ENCODE assay signal across 37 cellular contexts in genomic region chr3:34832865-34833508, GRCh38.
"Had no signal": no experiment of that assay in that cellular context is flagged by ENCODE, and none has a peak within 500 bp of the region (broad histone marks: within the 10 kb centered on the region; RNA-seq: fewer than 3 reads in every experiment).

No MANE protein-coding gene starts in this region.

- DNase-seq: activated CD4-positive, alpha-beta memory T cell treated with anti-CD3 and anti-CD28 coated beads, Interleukin-2, amount 10 ng/mL, durations not matched to agents 7 days and 5 days; activated CD4-positive, alpha-beta T cell treated with anti-CD3 and anti-CD28 coated beads for 1 hour; activated CD4-positive, alpha-beta T cell treated with anti-CD3 and anti-CD28 coated beads for 36 hours; activated CD4-positive, alpha-beta T cell treated with anti-CD3 and anti-CD28 coated beads for 48 hours; activated CD4-positive, alpha-beta T cell treated with anti-CD3 and anti-CD28 coated beads, Interleukin-2, amount 10 ng/mL, durations not matched to agents 7 days and 5 days; activated CD4-positive, alpha-beta T cell treated with anti-CD3 and anti-CD28 coated beads, Interleukin-2, amount 50 U/mL, for 48 hours; activated CD4-positive, CD25-positive, alpha-beta regulatory T cell; activated CD8-positive, alpha-beta memory T cell treated with anti-CD3 and anti-CD28 coated beads for 24 hours; activated CD8-positive, alpha-beta memory T cell treated with anti-CD3 and anti-CD28 coated beads, Interleukin-2, amount 10 ng/mL, durations not matched to agents 7 days and 5 days; activated CD8-positive, alpha-beta memory T cell treated with anti-CD3 and anti-CD28 coated beads, Interleukin-2, amount 50 U/mL, for 48 hours; activated CD8-positive, alpha-beta T cell treated with anti-CD3 and anti-CD28 coated beads, Interleukin-2, amount 10 ng/mL, durations not matched to agents 7 days and 5 days; activated effector memory CD4-positive, alpha-beta T cell treated with Interleukin-2 at 50 U/mL for 16 hours; activated gamma-delta T cell; activated naive CD4-positive, alpha-beta T cell treated with anti-CD3 and anti-CD28 coated beads, Interleukin-2, amount 10 ng/mL, durations not matched to agents 7 days and 5 days; activated naive CD4-positive, alpha-beta T cell treated with Interleukin-2 at 50 U/mL for 16 hours; activated T-cell treated with anti-CD3 and anti-CD28 coated beads, Interleukin-2, amount 50 U/mL, for 24 hours; activated T-cell treated with anti-CD3 and anti-CD28 coated beads, Interleukin-2, amount 50 U/mL, for 48 hours; adrenal gland; amniotic stem cell; aorta; body of pancreas; brain microvascular endothelial cell; central memory CD4-positive, alpha-beta T cell; cerebellar nuclear complex; T-helper 1 cell; T-helper 2 cell; T-helper 9 cell had no signal

- H3K4me3 ChIP-seq: adrenal gland, body of pancreas, breast epithelium had no signal

- H3K4me1 Mint-ChIP-seq: activated CD4-positive, alpha-beta memory T cell treated with anti-CD3 and anti-CD28 coated beads, Interleukin-2, amount 10 ng/mL, durations not matched to agents 7 days and 5 days; activated CD4-positive, alpha-beta T cell treated with anti-CD3 and anti-CD28 coated beads for 36 hours; activated CD4-positive, alpha-beta T cell treated with anti-CD3 and anti-CD28 coated beads, Interleukin-2, amount 10 ng/mL, durations not matched to agents 7 days and 5 days; activated CD8-positive, alpha-beta memory T cell treated with anti-CD3 and anti-CD28 coated beads, Interleukin-2, amount 10 ng/mL, durations not matched to agents 7 days and 5 days; activated naive CD4-positive, alpha-beta T cell treated with anti-CD3 and anti-CD28 coated beads, Interleukin-2, amount 10 ng/mL, durations not matched to agents 7 days and 5 days; activated naive CD4-positive, alpha-beta T cell treated with anti-CD3 and anti-CD28 coated beads, Interleukin-2, amount 50 U/mL, for 24 hours had no signal

- H3K36me3 Mint-ChIP-seq: activated CD8-positive, alpha-beta memory T cell treated with anti-CD3 and anti-CD28 coated beads, Interleukin-2, amount 10 ng/mL, durations not matched to agents 7 days and 5 days; activated naive CD4-positive, alpha-beta T cell treated with anti-CD3 and anti-CD28 coated beads, Interleukin-2, amount 10 ng/mL, durations not matched to agents 7 days and 5 days; activated naive CD4-positive, alpha-beta T cell treated with anti-CD3 and anti-CD28 coated beads, Interleukin-2, amount 50 U/mL, for 24 hours; activated naive CD8-positive, alpha-beta T cell had no signal

- H3K27me3 ChIP-seq: adrenal gland, body of pancreas, brain microvascular endothelial cell, breast epithelium had no signal

- H3K27ac Mint-ChIP-seq: activated CD4-positive, alpha-beta memory T cell treated with anti-CD3 and anti-CD28 coated beads, Interleukin-2, amount 10 ng/mL, durations not matched to agents 7 days and 5 days; activated CD4-positive, alpha-beta T cell treated with anti-CD3 and anti-CD28 coated beads for 36 hours; activated CD4-positive, alpha-beta T cell treated with anti-CD3 and anti-CD28 coated beads, Interleukin-2, amount 10 ng/mL, durations not matched to agents 7 days and 5 days; activated CD8-positive, alpha-beta memory T cell treated with anti-CD3 and anti-CD28 coated beads, Interleukin-2, amount 10 ng/mL, durations not matched to agents 7 days and 5 days; activated CD8-positive, alpha-beta T cell treated with anti-CD3 and anti-CD28 coated beads, Interleukin-2, amount 10 ng/mL, durations not matched to agents 7 days and 5 days; activated naive CD4-positive, alpha-beta T cell treated with anti-CD3 and anti-CD28 coated beads, Interleukin-2, amount 10 ng/mL, durations not matched to agents 7 days and 5 days; activated naive CD4-positive, alpha-beta T cell treated with anti-CD3 and anti-CD28 coated beads, Interleukin-2, amount 50 U/mL, for 24 hours; activated naive CD8-positive, alpha-beta T cell; activated T-cell treated with anti-CD3 and anti-CD28 coated beads, Interleukin-2, amount 50 U/mL, for 24 hours; activated T-helper 2 cell treated with anti-CD3 and anti-CD28 coated beads, Interferon-gamma antibody, Interleukin-2, Interleukin-4, amounts not matched to agents 10 μg/mL and 5 μg/mL and 100 μg/mL, durations not matched to agents 14 hours and 24 hours and 36 hours; T-helper 1 cell treated with Interleukin-12 subunit alpha and Interleukin-12 subunit beta and Interleukin-4 antibody, amounts not matched to agents 30 μg/mL and 1 μg/mL, for 36 hours; T-helper 2 cell treated with Interferon-gamma antibody and Interleukin-4, amounts not matched to agents 5 μg/mL and 100 μg/mL, for 36 hours had no signal

- H3K27me3 Mint-ChIP-seq: activated CD4-positive, alpha-beta memory T cell treated with anti-CD3 and anti-CD28 coated beads, Interleukin-2, amount 10 ng/mL, durations not matched to agents 7 days and 5 days; activated CD4-positive, alpha-beta T cell treated with anti-CD3 and anti-CD28 coated beads for 36 hours; activated CD4-positive, alpha-beta T cell treated with anti-CD3 and anti-CD28 coated beads, Interleukin-2, amount 10 ng/mL, durations not matched to agents 7 days and 5 days; activated CD8-positive, alpha-beta memory T cell treated with anti-CD3 and anti-CD28 coated beads, Interleukin-2, amount 10 ng/mL, durations not matched to agents 7 days and 5 days; activated naive CD4-positive, alpha-beta T cell treated with anti-CD3 and anti-CD28 coated beads, Interleukin-2, amount 10 ng/mL, durations not matched to agents 7 days and 5 days; activated naive CD4-positive, alpha-beta T cell treated with anti-CD3 and anti-CD28 coated beads, Interleukin-2, amount 50 U/mL, for 24 hours; activated naive CD8-positive, alpha-beta T cell; activated T-cell treated with anti-CD3 and anti-CD28 coated beads, Interleukin-2, amount 50 U/mL, for 24 hours had no signal

- H3K9me3 Mint-ChIP-seq: activated CD4-positive, alpha-beta T cell treated with anti-CD3 and anti-CD28 coated beads, Interleukin-2, amount 10 ng/mL, durations not matched to agents 7 days and 5 days; activated T-cell treated with anti-CD3 and anti-CD28 coated beads, Interleukin-2, amount 50 U/mL, for 24 hours; T-helper 1 cell treated with Interleukin-12 subunit alpha and Interleukin-12 subunit beta and Interleukin-4 antibody, amounts not matched to agents 30 μg/mL and 1 μg/mL, for 36 hours had no signal

- ATAC-seq: activated CD4-positive, alpha-beta T cell treated with anti-CD3 and anti-CD28 coated beads for 36 hours; activated CD4-positive, CD25-positive, alpha-beta regulatory T cell treated with anti-CD3 and anti-CD28 coated beads, Interleukin-2, amount 50 U/mL, for 24 hours; activated CD8-positive, alpha-beta memory T cell treated with anti-CD3 and anti-CD28 coated beads, Interleukin-2, amount 10 ng/mL, durations not matched to agents 7 days and 5 days; activated CD8-positive, alpha-beta T cell treated with anti-CD3 and anti-CD28 coated beads, Interleukin-2, amount 10 ng/mL, durations not matched to agents 7 days and 5 days; body of pancreas had no signal

- H3K9me3 ChIP-seq: adrenal gland, body of pancreas, breast epithelium had no signal

- H3K4me3 Mint-ChIP-seq: activated CD4-positive, alpha-beta memory T cell treated with anti-CD3 and anti-CD28 coated beads, Interleukin-2, amount 10 ng/mL, durations not matched to agents 7 days and 5 days; activated CD4-positive, alpha-beta T cell treated with anti-CD3 and anti-CD28 coated beads for 36 hours; activated CD4-positive, alpha-beta T cell treated with anti-CD3 and anti-CD28 coated beads, Interleukin-2, amount 10 ng/mL, durations not matched to agents 7 days and 5 days; activated CD8-positive, alpha-beta memory T cell treated with anti-CD3 and anti-CD28 coated beads, Interleukin-2, amount 10 ng/mL, durations not matched to agents 7 days and 5 days; activated CD8-positive, alpha-beta T cell treated with anti-CD3 and anti-CD28 coated beads, Interleukin-2, amount 10 ng/mL, durations not matched to agents 7 days and 5 days; activated naive CD4-positive, alpha-beta T cell treated with anti-CD3 and anti-CD28 coated beads, Interleukin-2, amount 10 ng/mL, durations not matched to agents 7 days and 5 days; activated naive CD4-positive, alpha-beta T cell treated with anti-CD3 and anti-CD28 coated beads, Interleukin-2, amount 50 U/mL, for 24 hours; activated naive CD8-positive, alpha-beta T cell; activated T-cell treated with anti-CD3 and anti-CD28 coated beads, Interleukin-2, amount 50 U/mL, for 24 hours; T-helper 1 cell treated with Interleukin-12 subunit alpha and Interleukin-12 subunit beta and Interleukin-4 antibody, amounts not matched to agents 30 μg/mL and 1 μg/mL, for 36 hours; T-helper 2 cell treated with Interferon-gamma antibody and Interleukin-4, amounts not matched to agents 5 μg/mL and 100 μg/mL, for 36 hours had no signal

- FAIRE-seq: astrocyte, TTC549 had no signal

- H3K27ac ChIP-seq: adrenal gland, body of pancreas, brain microvascular endothelial cell, breast epithelium, VCaP had no signal

- H3K4me1 ChIP-seq: adrenal gland, breast epithelium had no signal

- H3K36me3 ChIP-seq: adrenal gland, brain microvascular endothelial cell, breast epithelium had no signal
